In the genomic region with DNA sequence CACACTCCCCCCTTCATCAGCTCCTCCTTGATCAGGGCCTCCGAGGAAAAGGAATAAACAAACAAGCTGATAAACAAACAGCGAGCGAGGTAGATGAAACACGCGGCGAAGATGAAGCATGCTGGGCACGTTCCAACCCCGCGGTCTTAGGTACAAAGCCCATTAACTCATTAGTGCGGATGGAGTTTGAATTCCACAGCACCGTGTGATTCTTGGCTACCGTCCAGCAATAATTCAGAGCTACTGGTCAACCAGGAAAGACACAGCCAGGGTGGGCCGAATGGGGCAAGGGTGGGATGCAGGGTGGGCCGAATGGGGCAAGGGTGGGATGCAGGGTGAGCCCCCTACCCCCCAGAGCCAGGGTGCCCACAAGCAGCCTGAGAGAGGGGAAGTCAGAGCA, we compare ENCODE assay signal across 22 cellular contexts.
"Had no signal": no experiment of that assay in that cellular context is flagged by ENCODE, and none has a peak within 500 bp of the region (broad histone marks: within the 10 kb centered on the region; RNA-seq: fewer than 3 reads in every experiment).

No MANE protein-coding gene starts in this region.

- H2AFZ ChIP-seq: neural progenitor cell had no signal

- DNase-seq: activated CD4-positive, alpha-beta memory T cell treated with anti-CD3 and anti-CD28 coated beads, Interleukin-2, amount 10 ng/mL, durations not matched to agents 7 days and 5 days; activated CD4-positive, alpha-beta T cell treated with anti-CD3 and anti-CD28 coated beads for 48 hours; activated CD4-positive, CD25-positive, alpha-beta regulatory T cell; activated CD8-positive, alpha-beta memory T cell treated with anti-CD3 and anti-CD28 coated beads, Interleukin-2, amount 10 ng/mL, durations not matched to agents 7 days and 5 days; activated naive CD4-positive, alpha-beta T cell; activated naive CD8-positive, alpha-beta T cell treated with anti-CD3 and anti-CD28 coated beads for 36 hours; amniotic stem cell; brain microvascular endothelial cell; effector memory CD4-positive, alpha-beta T cell; esophagus squamous epithelium; mesenchymal stem cell; naive thymus-derived CD4-positive, alpha-beta T cell; stimulated activated CD4-positive, alpha-beta T cell treated with anti-CD3 and anti-CD28 coated beads, Interleukin-4, amount 100 ng/mL, for 1 hour; stomach; testis had no signal

- FAIRE-seq: endothelial cell of umbilical vein had no signal

- H3K4me2 ChIP-seq: neural progenitor cell, smooth muscle cell had no signal

- ATAC-seq: activated CD8-positive, alpha-beta memory T cell treated with anti-CD3 and anti-CD28 coated beads, Interleukin-2, amount 10 ng/mL, durations not matched to agents 7 days and 5 days; activated T-helper 17 cell treated with anti-CD3 and anti-CD28 coated beads, Interleukin-2, amount 50 U/mL, for 72 hours; naive thymus-derived CD4-positive, alpha-beta T cell; psoas muscle; right lobe of liver had no signal

- H3K36me3 ChIP-seq: brain microvascular endothelial cell, esophagus squamous epithelium, neural progenitor cell, right lobe of liver, stomach, upper lobe of left lung had no signal

- H3K27ac ChIP-seq: brain microvascular endothelial cell, esophagus squamous epithelium, neural progenitor cell, psoas muscle, right lobe of liver, stomach, testis, upper lobe of left lung had no signal

- H3K4me1 ChIP-seq: esophagus squamous epithelium, neural progenitor cell, psoas muscle, right lobe of liver, stomach, testis, upper lobe of left lung had no signal

- H3K9ac ChIP-seq: neural progenitor cell had no signal

- H3K9me3 ChIP-seq: esophagus squamous epithelium, psoas muscle, right lobe of liver, stomach, testis, upper lobe of left lung had no signal

- H3K27me3 ChIP-seq: brain microvascular endothelial cell, neural progenitor cell, right lobe of liver, testis, upper lobe of left lung had no signal

- H3K4me3 ChIP-seq: esophagus squamous epithelium, neural progenitor cell, psoas muscle, right lobe of liver, smooth muscle cell, stomach, testis, upper lobe of left lung had no signal
